In genomic region chr1:248884632-248885295, GRCh38 we compare ENCODE assay signal across 19 cellular contexts. TPM values are rescaled to one million over a fixed set of nuclear protein-coding genes. Genes with fewer than 3 reads are reported as not detected.
A peak's percentile ranks its signal among the peaks of the same experiment; 100 is the strongest.
DNase-seq lines count a peak whose midpoint lies in the region; ATAC-seq and TF ChIP-seq lines count a peak whose summit lies in the region.
"Had no signal": no experiment of that assay in that cellular context is flagged by ENCODE, and none has a peak within 500 bp of the region (broad histone marks: within the 10 kb centered on the region; RNA-seq: fewer than 3 reads in every experiment).

No MANE protein-coding gene starts in this region.

- RAD21 ChIA-PET in HCT116 (lab: Charles Lee; ENCODE audit: low non-redundant PET in 1 of 2, low total read pairs in 2 of 2, uncharacterized antibody in 2 of 2, unreplicated experiment in 2 of 2) = no interaction called here

- POLR2A ChIA-PET in HCT116 (lab: Charles Lee) (no interaction called here), OCI-LY7 (lab: Charles Lee) (interaction anchor here (0.7 to 2.1 kb wide), 5 partner anchors 12 to 25 kb away, joined by 4 to 7 read pairs (median 6); no protein-coding TSS in a partner anchor)

- ATAC-seq in HCT116 (peak; percentile 47), GM19324 (IDR thresholded peaks at IDR 0.05; ENCODE audit: low FRiP score, unreplicated experiment) (no peak)
- ATAC-seq: gastroesophageal sphincter; naive thymus-derived CD4-positive, alpha-beta T cell; stimulated activated naive CD8-positive, alpha-beta T cell treated with anti-CD3 and anti-CD28 coated beads, Interleukin-15, Interleukin-2, amounts not matched to agents 100 U/mL and 50 U/mL, for 24 hours had no signal

- peaks cover 15% of the 10 kb centered on the region for H3K4me1 Mint-ChIP-seq in progenitor cell of endocrine pancreas (ENCODE audit: low read depth)
- H3K4me1 Mint-ChIP-seq: naive thymus-derived CD4-positive, alpha-beta T cell had no signal

- H3K4me3 Mint-ChIP-seq in progenitor cell of endocrine pancreas (ENCODE audit: low read depth) = no peak overlapping the region
- H3K4me3 Mint-ChIP-seq: activated naive CD8-positive, alpha-beta T cell; brain; naive thymus-derived CD4-positive, alpha-beta T cell had no signal

- H3K79me2 ChIP-seq in HCT116 (ENCODE audit: insufficient read depth, low read length) (no peaks in the 10 kb centered on the region), OCI-LY7 (ENCODE audit: insufficient read depth, low read depth, low read length) (no peaks in the 10 kb centered on the region), hepatocyte (no peaks in the 10 kb centered on the region)

- no peaks in the 10 kb centered on the region for H3K27me3 Mint-ChIP-seq in progenitor cell of endocrine pancreas
- H3K27me3 Mint-ChIP-seq: activated naive CD8-positive, alpha-beta T cell had no signal

- H4K20me1 ChIP-seq in HCT116 (ENCODE audit: insufficient read depth) = no peaks in the 10 kb centered on the region
- no peaks in the 10 kb centered on the region for H4K20me1 ChIP-seq in OCI-LY7 (ENCODE audit: insufficient read depth, low read length)
- no peaks in the 10 kb centered on the region for H4K20me1 ChIP-seq in hepatocyte (ENCODE audit: insufficient read depth, poor library complexity, severe bottlenecking)

- H3K9me3 ChIP-seq in HCT116 (ENCODE audit: control insufficient read depth in 1 of 2, insufficient read depth in 1 of 2, low read depth in 1 of 2, low read length in 2 of 2) (no peaks in the 10 kb centered on the region), OCI-LY7 (ENCODE audit: low read length) (no peaks in the 10 kb centered on the region), hepatocyte (ENCODE audit: low read depth) (no peaks in the 10 kb centered on the region)
- H3K9me3 ChIP-seq: gastroesophageal sphincter, Peyer's patch, tibial artery had no signal

- H3K4me3 ChIP-seq in HCT116 (replicated peaks in 1 of 2; ENCODE audit: low read depth in 1 of 2, low read length in 2 of 2) (no peak overlapping the region), OCI-LY7 (ENCODE audit: low read depth, low read length, poor library complexity, severe bottlenecking) (peak overlapping the region; percentile 7), brain microvascular endothelial cell (ENCODE audit: low read depth, low read length) (no peak overlapping the region), hepatocyte (no peak overlapping the region)
- H3K4me3 ChIP-seq: gastroesophageal sphincter, Peyer's patch, tibial artery had no signal

- TF ChIP-seq CTCF in HCT116 (IDR thresholded peaks at IDR 0.05 in 2 of 3, conservative IDR thresholded peaks at IDR 0.05 in 1 of 3; ENCODE audit: borderline replicate concordance in 1 of 3, insufficient read depth in 1 of 3, low read depth in 2 of 3, low read length in 2 of 3) = peak; percentile 10 to 18 (median 14); a peak in 1 of 6 replicates
- peak; percentile 77 for TF ChIP-seq CTCF in OCI-LY7 (conservative IDR thresholded peaks at IDR 0.05; ENCODE audit: low read length)
- TF ChIP-seq CTCF in brain microvascular endothelial cell (IDR thresholded peaks at IDR 0.05; ENCODE audit: low read depth, low read length, missing control alignments) = peak; percentile 28
- peak; percentile 13 for TF ChIP-seq CTCF in progenitor cell of endocrine pancreas (IDR thresholded peaks at IDR 0.05; ENCODE audit: unreplicated experiment)
- no peak for TF ChIP-seq CTCF in hepatocyte (IDR thresholded peaks at IDR 0.05; ENCODE audit: poor library complexity)

- H3K9me2 ChIP-seq in HCT116 (ENCODE audit: insufficient read depth) = no peaks in the 10 kb centered on the region
- no peaks in the 10 kb centered on the region for H3K9me2 ChIP-seq in OCI-LY7 (ENCODE audit: insufficient read depth, low read length)
- H3K9me2 ChIP-seq in hepatocyte (replicated peaks; ENCODE audit: insufficient read depth) = no peaks in the 10 kb centered on the region

- no peak overlapping the region for H3K9ac ChIP-seq in HCT116 (ENCODE audit: low read length)

- H3K4me2 ChIP-seq in HCT116 (ENCODE audit: low read length) (no peak overlapping the region), OCI-LY7 (ENCODE audit: low read length) (peak overlapping the region; percentile 48), hepatocyte (no peak overlapping the region)

- H3K36me3 Mint-ChIP-seq in progenitor cell of endocrine pancreas (ENCODE audit: insufficient read depth) = no peaks in the 10 kb centered on the region
- H3K36me3 Mint-ChIP-seq: activated naive CD8-positive, alpha-beta T cell; brain; naive thymus-derived CD4-positive, alpha-beta T cell had no signal

- WGBS in hepatocyte (ENCODE audit: low lambda C conversion rate, missing lambda C conversion rate) = 78% methylated on average over 1 of the region's 1 CpG

- BruUV-seq in HCT116 (replicated peaks; lab: Mats Ljungman, UMichigan) = no TSS peak
- no TSS peak for BruUV-seq in OCI-LY7 (replicated peaks; lab: Mats Ljungman, UMichigan)

- TF ChIP-seq POLR2A in HCT116 (IDR thresholded peaks at IDR 0.05; ENCODE audit: borderline replicate concordance, extremely low read depth, insufficient read depth, insufficient read length) = no peak

- no peak overlapping the region for H3K27ac ChIP-seq in HCT116 (ENCODE audit: low read depth, low read length)
- H3K27ac ChIP-seq in OCI-LY7 (ENCODE audit: low read depth, low read length, poor library complexity, severe bottlenecking) = peak overlapping the region; percentile 29
- no peak overlapping the region for H3K27ac ChIP-seq in brain microvascular endothelial cell
- no peak overlapping the region for H3K27ac ChIP-seq in hepatocyte
- H3K27ac ChIP-seq: epithelial cell of prostate, gastroesophageal sphincter, Peyer's patch, tibial artery had no signal

- H3K27me3 ChIP-seq in HCT116 (ENCODE audit: insufficient read depth, low read length) (no peaks in the 10 kb centered on the region), brain microvascular endothelial cell (replicated peaks) (peaks cover 2% of the 10 kb centered on the region), hepatocyte (no peaks in the 10 kb centered on the region)
- H3K27me3 ChIP-seq: gastroesophageal sphincter, Peyer's patch, tibial artery had no signal

- no peaks in the 10 kb centered on the region for H3K4me1 ChIP-seq in HCT116 (ENCODE audit: control insufficient read depth in 1 of 2, insufficient read depth in 2 of 2, low read length in 2 of 2)
- peaks cover 24% of the 10 kb centered on the region for H3K4me1 ChIP-seq in OCI-LY7 (ENCODE audit: insufficient read depth, low read length, poor library complexity, severe bottlenecking)
- H3K4me1 ChIP-seq in hepatocyte (ENCODE audit: insufficient read depth) = peaks cover 6% of the 10 kb centered on the region
- H3K4me1 ChIP-seq: gastroesophageal sphincter, Peyer's patch, tibial artery had no signal

- intact Hi-C loops in HCT116 (cut with micrococcal nuclease) = no loop called here
- intact Hi-C loops in OCI-LY7 (cut with micrococcal nuclease; ENCODE audit: unreplicated experiment) = no loop called here

- H2AFZ ChIP-seq in HCT116 (ENCODE audit: low read depth, low read length, poor library complexity, severe bottlenecking) (no peak overlapping the region), OCI-LY7 (ENCODE audit: low read length) (peak overlapping the region; percentile 71), hepatocyte (no peak overlapping the region)

- peak; percentile 10; the same call in 1 of the 2 replicates for TF ChIP-seq RAD21 in HCT116 (IDR thresholded peaks at IDR 0.05; ENCODE audit: low read depth)

- no peaks in the 10 kb centered on the region for H3K36me3 ChIP-seq in HCT116 (ENCODE audit: control insufficient read depth in 1 of 2, insufficient read depth in 2 of 2, low read length in 2 of 2)
- H3K36me3 ChIP-seq in OCI-LY7 (ENCODE audit: insufficient read depth, low read length) = no peaks in the 10 kb centered on the region
- no peaks in the 10 kb centered on the region for H3K36me3 ChIP-seq in brain microvascular endothelial cell (replicated peaks)
- no peaks in the 10 kb centered on the region for H3K36me3 ChIP-seq in hepatocyte (replicated peaks; ENCODE audit: insufficient read depth, low read depth)
- H3K36me3 ChIP-seq: gastroesophageal sphincter, Peyer's patch, tibial artery had no signal

- in situ Hi-C loops in brain microvascular endothelial cell (cut with HindIII; ENCODE audit: low pct_ligation_motif_present, low sequenced_read_pairs) = no loop called here

- H3K27ac Mint-ChIP-seq in progenitor cell of endocrine pancreas = no peak overlapping the region
- H3K27ac Mint-ChIP-seq: activated naive CD8-positive, alpha-beta T cell; brain; naive thymus-derived CD4-positive, alpha-beta T cell had no signal

- DNase-seq in HCT116 (ENCODE audit: low read depth, low spot score) (no peak), OCI-LY7 (ENCODE audit: low spot score) (peak; percentile 53), brain microvascular endothelial cell (no peak), progenitor cell of endocrine pancreas (ENCODE audit: low spot score, unreplicated experiment) (no peak), SKM-1 treated with dmso at 0.1 percent for 144 hours (lab: John Stamatoyannopoulos, UW; ENCODE audit: unreplicated experiment) (no peak), hepatocyte (ENCODE audit: low spot score) (no peak)
- DNase-seq: dermis blood vessel endothelial cell; mesenchymal stem cell; naive thymus-derived CD4-positive, alpha-beta T cell; NCI-H1436 treated with DMSO at 0.1 percent for 48 hours; NCI-H748 treated with DMSO at 0.1 percent for 48 hours; Peyer's patch; stimulated activated naive CD8-positive, alpha-beta T cell treated with anti-CD3 and anti-CD28 coated beads, Interleukin-15, Interleukin-2, amounts not matched to agents 100 U/mL and 50 U/mL, for 24 hours; tibial artery had no signal

- H3K9me3 Mint-ChIP-seq in progenitor cell of endocrine pancreas (ENCODE audit: low read depth) = no peaks in the 10 kb centered on the region
- H3K9me3 Mint-ChIP-seq: brain; naive thymus-derived CD4-positive, alpha-beta T cell had no signal

- CTCF ChIA-PET in HCT116 (lab: Charles Lee) = no interaction called here
- CTCF ChIA-PET in OCI-LY7 (lab: Charles Lee; ENCODE audit: unreplicated experiment) = no interaction called here

RNA-seq across cellular contexts. Expression of gene PGBD2, which starts 21.3 kb away (rescaled TPM):
- total RNA-seq in HCT116 (2021; ENCODE audit: unreplicated experiment) = 5.1 TPM
- polyA plus RNA-seq in HCT116 (2012) = 4.1 and 4.6 TPM in 2 replicates
- 9.2 and 13.0 TPM in 2 replicates for total RNA-seq in OCI-LY7 (2014; rRNA removed; shearing (Covaris generic))
- 6.4 and 7.5 TPM in 2 replicates for total RNA-seq in OCI-LY7 (2022)
- total RNA-seq in progenitor cell of endocrine pancreas = 16.0 and 16.6 TPM in 2 replicates
- total RNA-seq in hepatocyte = 5.6 and 8.0 TPM in 2 replicates
- polyA plus RNA-seq in hepatocyte = 5.6 and 6.6 TPM in 2 replicates

RNA-seq across cellular contexts. Expression of gene ZNF692, which starts 25.9 kb away (rescaled TPM):
- total RNA-seq in HCT116 (2021; ENCODE audit: unreplicated experiment) (76.2 TPM), OCI-LY7 (2022) (66.2 and 67.4 TPM in 2 replicates), progenitor cell of endocrine pancreas (107 and 109 TPM in 2 replicates), hepatocyte (24.2 and 42.1 TPM in 2 replicates)
- 60.2 and 69.1 TPM in 2 replicates for polyA plus RNA-seq in HCT116 (2012)
- total RNA-seq in OCI-LY7 (2014; rRNA removed; shearing (Covaris generic)) = 49.7 and 65.0 TPM in 2 replicates
- polyA plus RNA-seq in hepatocyte = 60.8 and 79.9 TPM in 2 replicates

RNA-seq across cellular contexts. Expression of gene ZNF672, which starts 46.7 kb away (rescaled TPM):
- total RNA-seq in HCT116 (2021; ENCODE audit: unreplicated experiment) = 27.6 TPM
- polyA plus RNA-seq in HCT116 (2012) = 24.7 and 29.4 TPM in 2 replicates
- 45.7 and 56.1 TPM in 2 replicates for total RNA-seq in OCI-LY7 (2014; rRNA removed; shearing (Covaris generic))
- total RNA-seq in OCI-LY7 (2022) = 50.0 and 52.7 TPM in 2 replicates
- 36.8 and 37.2 TPM in 2 replicates for total RNA-seq in progenitor cell of endocrine pancreas
- total RNA-seq in hepatocyte = 19.0 and 23.6 TPM in 2 replicates
- 30.7 and 34.7 TPM in 2 replicates for polyA plus RNA-seq in hepatocyte

RNA-seq across cellular contexts. Expression of gene SH3BP5L, which starts 59.0 kb away (rescaled TPM):
- 22.3 TPM for total RNA-seq in HCT116 (2021; ENCODE audit: unreplicated experiment)
- polyA plus RNA-seq in HCT116 (2012) = 11.9 and 15.1 TPM in 2 replicates
- total RNA-seq in OCI-LY7 (2014; rRNA removed; shearing (Covaris generic)) = 14.5 and 16.9 TPM in 2 replicates
- 21.8 and 24.5 TPM in 2 replicates for total RNA-seq in OCI-LY7 (2022)
- 32.5 and 35.1 TPM in 2 replicates for total RNA-seq in progenitor cell of endocrine pancreas
- 13.2 and 17.2 TPM in 2 replicates for total RNA-seq in hepatocyte
- polyA plus RNA-seq in hepatocyte = 5.3 and 6.5 TPM in 2 replicates
